1 cellular context compared by ENCODE assay signal in genomic region chr13:43319617-43320444, GRCh38.
TF ChIP-seq lines count a peak whose summit lies in the region.

No MANE protein-coding gene starts in this region.

TF ChIP-seq in HepG2, 621 proteins besides CTCF, POLR2A, EP300 and RAD21 (continued from another document):
- TF ChIP-seq, protein P1, sequence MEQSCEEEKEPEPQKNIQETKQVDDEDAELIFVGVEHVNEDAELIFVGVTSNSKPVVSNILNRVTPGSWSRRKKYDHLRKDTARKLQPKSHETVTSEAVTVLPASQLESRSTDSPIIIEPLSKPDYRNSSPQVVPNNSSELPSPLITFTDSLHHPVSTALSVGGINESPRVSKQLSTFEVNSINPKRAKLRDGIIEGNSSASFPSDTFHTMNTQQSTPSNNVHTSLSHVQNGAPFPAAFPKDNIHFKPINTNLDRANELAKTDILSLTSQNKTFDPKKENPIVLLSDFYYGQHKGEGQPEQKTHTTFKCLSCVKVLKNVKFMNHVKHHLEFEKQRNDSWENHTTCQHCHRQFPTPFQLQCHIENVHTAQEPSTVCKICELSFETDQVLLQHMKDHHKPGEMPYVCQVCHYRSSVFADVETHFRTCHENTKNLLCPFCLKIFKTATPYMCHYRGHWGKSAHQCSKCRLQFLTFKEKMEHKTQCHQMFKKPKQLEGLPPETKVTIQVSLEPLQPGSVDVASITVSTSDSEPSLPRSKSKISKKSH (CRISPR knock-in tag; IDR thresholded peaks at IDR 0.05; ENCODE audit: borderline replicate concordance), result no peak
- TF ChIP-seq, protein P2, sequence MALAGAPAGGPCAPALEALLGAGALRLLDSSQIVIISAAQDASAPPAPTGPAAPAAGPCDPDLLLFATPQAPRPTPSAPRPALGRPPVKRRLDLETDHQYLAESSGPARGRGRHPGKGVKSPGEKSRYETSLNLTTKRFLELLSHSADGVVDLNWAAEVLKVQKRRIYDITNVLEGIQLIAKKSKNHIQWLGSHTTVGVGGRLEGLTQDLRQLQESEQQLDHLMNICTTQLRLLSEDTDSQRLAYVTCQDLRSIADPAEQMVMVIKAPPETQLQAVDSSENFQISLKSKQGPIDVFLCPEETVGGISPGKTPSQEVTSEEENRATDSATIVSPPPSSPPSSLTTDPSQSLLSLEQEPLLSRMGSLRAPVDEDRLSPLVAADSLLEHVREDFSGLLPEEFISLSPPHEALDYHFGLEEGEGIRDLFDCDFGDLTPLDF (CRISPR knock-in tag; IDR thresholded peaks at IDR 0.05), result no peak
